Comparison of ENCODE assay signal across 1 cellular context in genomic region chr3:63343674-63344073, GRCh38.
TF ChIP-seq lines count a peak whose summit lies in the region.

No MANE protein-coding gene starts in this region.

TF ChIP-seq in K562, 482 proteins besides CTCF, POLR2A, EP300 and RAD21 (continued from another document):
- TF ChIP-seq EZH2 (IDR thresholded peaks at IDR 0.05; ENCODE audit: borderline replicate concordance, low read depth, low read length) (no peak), ZNF224 (CRISPR knock-in tag; IDR thresholded peaks at IDR 0.05) (no peak), JUN (IDR thresholded peaks at IDR 0.05; ENCODE audit: borderline replicate concordance, low read depth, low read length) (peak; percentile 61; the same call in 1 of the 2 replicates), JUN (CRISPR knock-in tag; IDR thresholded peaks at IDR 0.05; ENCODE audit: borderline replicate concordance) (no peak), ZNF699 (CRISPR knock-in tag; IDR thresholded peaks at IDR 0.05; ENCODE audit: insufficient replicate concordance) (no peak), NCOR1 (IDR thresholded peaks at IDR 0.05) (0 out of 2 replicates have a peak, but pooled peaks have one; percentile 21), ZKSCAN3 (CRISPR knock-in tag; IDR thresholded peaks at IDR 0.05) (no peak), ZNF766 (CRISPR knock-in tag; conservative IDR thresholded peaks at IDR 0.05) (peak; percentile 89), GABPA (tag; conservative IDR thresholded peaks at IDR 0.05; ENCODE audit: low read depth) (peak; percentile 42; the same call in 1 of the 2 replicates)
TF ChIP-seq in K562: peak in this region for 25.
